ENCODE assay signal across 22 cellular contexts in genomic region chr1:225866981-225867380, GRCh38. TPM values are rescaled to one million over a fixed set of nuclear protein-coding genes. Genes with fewer than 3 reads are reported as not detected.
A peak's percentile ranks its signal among the peaks of the same experiment; 100 is the strongest.
DNase-seq lines count a peak whose midpoint lies in the region; ATAC-seq, FAIRE-seq and TF ChIP-seq lines count a peak whose summit lies in the region.
"Had no signal": no experiment of that assay in that cellular context is flagged by ENCODE, and none has a peak within 500 bp of the region (broad histone marks: within the 10 kb centered on the region; RNA-seq: fewer than 3 reads in every experiment).

No MANE protein-coding gene starts in this region.

- H3K4me1 Mint-ChIP-seq in natural killer cell (peaks cover 33 to 36% of the 10 kb centered on the region in 2 donors), T-helper 17 cell (peaks cover 43% of the 10 kb centered on the region)
- peaks cover 24 to 25% of the 10 kb centered on the region in 2 donors for H3K4me1 Mint-ChIP-seq in natural killer cell treated with Interleukin-12 subunit alpha and Interleukin-12 subunit beta and Interleukin-15 and Interleukin-18, amount 100 ng/mL, for 72 hours (ENCODE audit: low read depth in 2 of 2)
- peaks cover 28 to 38% of the 10 kb centered on the region in 2 donors for H3K4me1 Mint-ChIP-seq in effector memory CD8-positive, alpha-beta T cell (ENCODE audit: low read depth in 2 of 2)

- no peaks in the 10 kb centered on the region for H3K27me3 Mint-ChIP-seq in natural killer cell (ENCODE audit: low read depth in 2 of 2)
- no peaks in the 10 kb centered on the region for H3K27me3 Mint-ChIP-seq in natural killer cell treated with Interleukin-12 subunit alpha and Interleukin-12 subunit beta and Interleukin-15 and Interleukin-18, amount 100 ng/mL, for 72 hours
- H3K27me3 Mint-ChIP-seq in T-helper 17 cell = no peaks in the 10 kb centered on the region
- no peaks in the 10 kb centered on the region for H3K27me3 Mint-ChIP-seq in effector memory CD8-positive, alpha-beta T cell

- no peak overlapping the region for H3K9ac ChIP-seq in Karpas-422 (ENCODE audit: low read length)

- H3K9me2 ChIP-seq in Karpas-422 (replicated peaks; ENCODE audit: insufficient read depth, low read length) = no peaks in the 10 kb centered on the region

- H3K36me3 Mint-ChIP-seq in natural killer cell (no peaks in the 10 kb centered on the region), T-helper 17 cell (ENCODE audit: low read depth) (peaks cover 4% of the 10 kb centered on the region)
- H3K36me3 Mint-ChIP-seq in natural killer cell treated with Interleukin-12 subunit alpha and Interleukin-12 subunit beta and Interleukin-15 and Interleukin-18, amount 100 ng/mL, for 72 hours = no peaks in the 10 kb centered on the region
- peaks cover 90% of the 10 kb centered on the region for H3K36me3 Mint-ChIP-seq in effector memory CD8-positive, alpha-beta T cell (ENCODE audit: insufficient read depth)

- H3K79me2 ChIP-seq in Karpas-422 (ENCODE audit: low read length) = no peaks in the 10 kb centered on the region
- H3K79me2 ChIP-seq: hepatocyte had no signal

- H4K20me1 ChIP-seq in Karpas-422 (ENCODE audit: insufficient read depth, low read depth, low read length) = no peaks in the 10 kb centered on the region

- H3K4me3 ChIP-seq in pancreas (no peak overlapping the region), Karpas-422 (ENCODE audit: low read length) (no peak overlapping the region)
- H3K4me3 ChIP-seq: adrenal gland, cardiac muscle cell, hepatocyte, PC-9, skin epidermis, tibial nerve had no signal

- FAIRE-seq in pancreas (lab: Jason Lieb, UNC) = no peak
- FAIRE-seq: HTR-8/SVneo had no signal

- DNase-seq in natural killer cell = no peak
- no peak for DNase-seq in natural killer cell treated with Interleukin-12 subunit alpha and Interleukin-12 subunit beta and Interleukin-15 and Interleukin-18, amount 100 ng/mL, for 72 hours (ENCODE audit: low spot score)
- no peak for DNase-seq in T-helper 17 cell
- DNase-seq in effector memory CD8-positive, alpha-beta T cell = no peak
- DNase-seq in pancreas = no peak
- no peak for DNase-seq in Karpas-422
- no peak for DNase-seq in NCI-H1105 (lab: John Stamatoyannopoulos, UW)
- DNase-seq: activated CD8-positive, alpha-beta memory T cell treated with anti-CD3 and anti-CD28 coated beads, Interleukin-2, amount 50 U/mL, for 4 hours; adrenal gland; NCI-H2081 treated with DMSO at 0.1 percent for 48 hours; NCI-H748 treated with DMSO at 0.1 percent for 48 hours; PC-9; stimulated activated CD4-positive, alpha-beta T cell treated with anti-CD3 and anti-CD28 coated beads, Interleukin-4, amount 100 ng/mL, for 24 hours; stimulated activated CD8-positive, alpha-beta memory T cell treated with anti-CD3 and anti-CD28 coated beads, Interleukin-4, amount 100 ng/mL, for 48 hours had no signal

- H3K36me3 ChIP-seq in pancreas = peaks cover 1 to 84% (median 43%) of the 10 kb centered on the region in 3 donors
- H3K36me3 ChIP-seq in Karpas-422 (ENCODE audit: insufficient read depth, low read length) = no peaks in the 10 kb centered on the region

- no peaks in the 10 kb centered on the region for H3K9me3 Mint-ChIP-seq in natural killer cell
- no peaks in the 10 kb centered on the region for H3K9me3 Mint-ChIP-seq in natural killer cell treated with Interleukin-12 subunit alpha and Interleukin-12 subunit beta and Interleukin-15 and Interleukin-18, amount 100 ng/mL, for 72 hours
- no peaks in the 10 kb centered on the region for H3K9me3 Mint-ChIP-seq in effector memory CD8-positive, alpha-beta T cell

- H3K4me1 ChIP-seq in pancreas = peaks cover 4 to 23% (median 6%) of the 10 kb centered on the region in 3 donors
- no peaks in the 10 kb centered on the region for H3K4me1 ChIP-seq in Karpas-422 (ENCODE audit: low read length)
- H3K4me1 ChIP-seq: adrenal gland had no signal

- no peak overlapping the region for H3K4me3 Mint-ChIP-seq in natural killer cell
- no peak overlapping the region for H3K4me3 Mint-ChIP-seq in natural killer cell treated with Interleukin-12 subunit alpha and Interleukin-12 subunit beta and Interleukin-15 and Interleukin-18, amount 100 ng/mL, for 72 hours
- peak overlapping the region; percentile 83 for H3K4me3 Mint-ChIP-seq in T-helper 17 cell
- peak overlapping the region; percentile 45 to 72 for H3K4me3 Mint-ChIP-seq in effector memory CD8-positive, alpha-beta T cell

- 67 to 79% methylated on average over 6 of the region's 6 CpGs for WGBS in pancreas, 2 donors

- no peak for ATAC-seq in natural killer cell
- no peak for ATAC-seq in natural killer cell treated with Interleukin-12 subunit alpha and Interleukin-12 subunit beta and Interleukin-15 and Interleukin-18, amount 100 ng/mL, for 72 hours
- no peak for ATAC-seq in T-helper 17 cell
- no peak for ATAC-seq in effector memory CD8-positive, alpha-beta T cell (replicated peaks)
- ATAC-seq in pancreas = no peak

- H3K9me3 ChIP-seq in T-helper 17 cell (ENCODE audit: control insufficient read depth, low read length, poor library complexity, severe bottlenecking) (no peaks in the 10 kb centered on the region), pancreas (no peaks in the 10 kb centered on the region), Karpas-422 (ENCODE audit: low read length) (no peaks in the 10 kb centered on the region)
- H3K9me3 ChIP-seq: adrenal gland, tibial nerve had no signal

- H3K27ac Mint-ChIP-seq in natural killer cell (peak overlapping the region; percentile 57 to 86), T-helper 17 cell (peak overlapping the region; percentile 95)
- H3K27ac Mint-ChIP-seq in natural killer cell treated with Interleukin-12 subunit alpha and Interleukin-12 subunit beta and Interleukin-15 and Interleukin-18, amount 100 ng/mL, for 72 hours = no peak overlapping the region
- peak overlapping the region; percentile 81 to 89 for H3K27ac Mint-ChIP-seq in effector memory CD8-positive, alpha-beta T cell

- H2AFZ ChIP-seq in Karpas-422 (ENCODE audit: low read length) = no peak overlapping the region
- H2AFZ ChIP-seq: hepatocyte, PC-9 had no signal

- no peak overlapping the region for H3K4me2 ChIP-seq in Karpas-422 (ENCODE audit: low read depth, low read length, poor library complexity, severe bottlenecking)
- H3K4me2 ChIP-seq: hepatocyte, PC-9 had no signal

- no peaks in the 10 kb centered on the region for H3K27me3 ChIP-seq in pancreas
- H3K27me3 ChIP-seq in Karpas-422 (ENCODE audit: low read length) = no peaks in the 10 kb centered on the region
- H3K27me3 ChIP-seq: adrenal gland, cardiac muscle cell, hepatocyte, tibial nerve had no signal

- intact Hi-C loops in natural killer cell (cut with micrococcal nuclease) = loop anchor here (2.0 kb wide), 1 partner anchor 14 kb away; no protein-coding TSS in a partner anchor
- intact Hi-C loops in pancreas (cut with DNase I) = no loop called here

- no peak for TF ChIP-seq CTCF in natural killer cell (IDR thresholded peaks at IDR 0.05)
- no peak for TF ChIP-seq CTCF in pancreas (IDR thresholded peaks at IDR 0.05)

- H3K27ac ChIP-seq in temporal lobe (ENCODE audit: low read depth, low read length) (peak overlapping the region; percentile 13), pancreas (no peak overlapping the region), Karpas-422 (ENCODE audit: low read length) (no peak overlapping the region)
- H3K27ac ChIP-seq: adrenal gland, cardiac muscle cell, PC-9, tibial nerve, VCaP had no signal

RNA-seq across cellular contexts. Expression of gene TMEM63A, which starts 15.2 kb away (rescaled TPM):
- 100 to 1,000 TPM; 101 to 166 (median 113) TPM for total RNA-seq in natural killer cell
- 10 to 100 TPM; 42.7 to 53.6 TPM for total RNA-seq in natural killer cell treated with Interleukin-12 subunit alpha and Interleukin-12 subunit beta and Interleukin-15 and Interleukin-18, amount 100 ng/mL, for 72 hours
- 100 to 1,000 TPM; 269 to 280 TPM for total RNA-seq in T-helper 17 cell
- total RNA-seq in temporal lobe = 3.0 TPM
- 100 to 1,000 TPM in 1 of 6 donors, 10 to 100 TPM in 5; 56.3 to 124 (median 76.4) TPM for total RNA-seq in pancreas
- polyA plus RNA-seq in pancreas = 100 to 1,000 TPM in 1 of 2 donors, 10 to 100 TPM in 1; 88.9 to 185 TPM
- total RNA-seq in Karpas-422 (2014; rRNA removed; shearing (Covaris generic); ENCODE audit: low replicate concordance) = 4.1 and 4.8 TPM in 2 replicates

RNA-seq across cellular contexts. Expression of gene LEFTY1, which starts 22.0 kb away (rescaled TPM):
- total RNA-seq in natural killer cell (not detected), T-helper 17 cell (under 1 TPM in 1 of 2 donors, not detected in 1; 0.68 TPM), temporal lobe (0.74 TPM), pancreas (100 to 1,000 TPM in 1 of 6 donors, 10 to 100 TPM in 4, 1 to 10 TPM in 1; 4.1 to 146 (median 55.9) TPM)
- total RNA-seq in natural killer cell treated with Interleukin-12 subunit alpha and Interleukin-12 subunit beta and Interleukin-15 and Interleukin-18, amount 100 ng/mL, for 72 hours = not detected
- polyA plus RNA-seq in pancreas = 10 to 100 TPM in 1 of 2 donors, 1 to 10 TPM in 1; 8.4 to 57.6 TPM
- 0.40 TPM in 1 of 2 replicates, not detected in the other for total RNA-seq in Karpas-422 (2014; rRNA removed; shearing (Covaris generic); ENCODE audit: low replicate concordance)
- total RNA-seq: MCF 10A, PC-9 had no signal
- polyA plus RNA-seq: cardiac muscle cell had no signal

RNA-seq across cellular contexts. Expression of gene EPHX1, which starts 57.1 kb away (rescaled TPM):
- total RNA-seq in natural killer cell (1 to 10 TPM; 1.1 to 2.3 (median 1.5) TPM), T-helper 17 cell (1 to 10 TPM in 1 of 2 donors, under 1 TPM in 1; 0.94 to 1.3 TPM), temporal lobe (11.1 TPM), pancreas (100 to 1,000 TPM in 5 of 6 donors, 10 to 100 TPM in 1; 87.2 to 168 (median 144) TPM)
- total RNA-seq in natural killer cell treated with Interleukin-12 subunit alpha and Interleukin-12 subunit beta and Interleukin-15 and Interleukin-18, amount 100 ng/mL, for 72 hours = 1 to 10 TPM; 1.6 to 2.4 TPM
- polyA plus RNA-seq in pancreas = 10 to 100 TPM; 26.1 to 58.0 TPM
- 0.63 and 3.2 TPM in 2 replicates for total RNA-seq in Karpas-422 (2014; rRNA removed; shearing (Covaris generic); ENCODE audit: low replicate concordance)

RNA-seq across cellular contexts. Expression of gene PYCR2, which starts 57.1 kb away (rescaled TPM):
- 10 to 100 TPM; 57.7 to 74.5 (median 62.6) TPM for total RNA-seq in natural killer cell
- total RNA-seq in natural killer cell treated with Interleukin-12 subunit alpha and Interleukin-12 subunit beta and Interleukin-15 and Interleukin-18, amount 100 ng/mL, for 72 hours = 100 to 1,000 TPM; 102 to 127 TPM
- 10 to 100 TPM; 48.1 to 53.7 TPM for total RNA-seq in T-helper 17 cell
- 11.6 TPM for total RNA-seq in temporal lobe
- total RNA-seq in pancreas = 10 to 100 TPM; 21.3 to 38.4 (median 30.5) TPM
- polyA plus RNA-seq in pancreas = 10 to 100 TPM; 69.2 to 88.9 TPM
- 57.0 and 75.8 TPM in 2 replicates for total RNA-seq in Karpas-422 (2014; rRNA removed; shearing (Covaris generic); ENCODE audit: low replicate concordance)

Comparison
In these comparisons a context has a peak if more than half of its experiments do, and no peak if none do; other contexts are left out.
1. H3K27ac Mint-ChIP-seq: peak in natural killer cell (2 of 2), T-helper 17 cell (single experiment) and effector memory CD8-positive, alpha-beta T cell (2 of 2); none in natural killer cell treated with Interleukin-12 subunit alpha and Interleukin-12 subunit beta and Interleukin-15 and Interleukin-18, amount 100 ng/mL, for 72 hours (0 of 2).
2. H3K4me3 Mint-ChIP-seq: peak in T-helper 17 cell (single experiment) and effector memory CD8-positive, alpha-beta T cell (2 of 2); none in natural killer cell (single experiment) and natural killer cell treated with Interleukin-12 subunit alpha and Interleukin-12 subunit beta and Interleukin-15 and Interleukin-18, amount 100 ng/mL, for 72 hours (single experiment).